ENCODE assay signal across 14 cellular contexts in genomic region chr14:102782974-102783373, GRCh38. TPM values are rescaled to one million over a fixed set of nuclear protein-coding genes. Genes with fewer than 3 reads are reported as not detected.
DNase-seq lines count a peak whose midpoint lies in the region; TF ChIP-seq lines count a peak whose summit lies in the region.
"Had no signal": no experiment of that assay in that cellular context is flagged by ENCODE, and none has a peak within 500 bp of the region (broad histone marks: within the 10 kb centered on the region; RNA-seq: fewer than 3 reads in every experiment).

No MANE protein-coding gene starts in this region.

- H3K9me3 Mint-ChIP-seq in glutamatergic neuron (ENCODE audit: unreplicated experiment) = peaks cover 4% of the 10 kb centered on the region

- no peaks in the 10 kb centered on the region for H3K36me3 Mint-ChIP-seq in glutamatergic neuron (ENCODE audit: unreplicated experiment)

- peaks cover 0 to 36% (median 16%) of the 10 kb centered on the region in 4 donors for H3K4me1 ChIP-seq in stomach

- H3K9me3 ChIP-seq in stomach = no peaks in the 10 kb centered on the region

- intact Hi-C loops in stomach (cut with DNase I; ENCODE audit: low total_unique reads) = no loop called here

- peak; percentile 24 for DNase-seq in DMS 273 (lab: John Stamatoyannopoulos, UW; ENCODE audit: unreplicated experiment)
- DNase-seq in DMS 273 treated with DMSO at 0.1 percent for 48 hours (lab: John Stamatoyannopoulos, UW) = no peak
- DNase-seq in GM12864 (ENCODE audit: low read depth) = no peak
- DNase-seq in NCI-H69 (lab: John Stamatoyannopoulos, UW) = peak; percentile 34
- DNase-seq in glutamatergic neuron = peak; percentile 38
- no peak for DNase-seq in stomach
- no peak for DNase-seq in GM20000 (ENCODE audit: low spot score)
- no peak for DNase-seq in stimulated activated CD4-positive, alpha-beta T cell treated with anti-CD3 and anti-CD28 coated beads, Interleukin-15, amount 100 ng/mL, for 24 hours
- DNase-seq: GF-D8, HCEC 1CT, NCI-H187, NCI-H446, PC-9 had no signal

- H3K27me3 Mint-ChIP-seq in glutamatergic neuron (ENCODE audit: unreplicated experiment) = peaks cover 14% of the 10 kb centered on the region

- TF ChIP-seq CTCF in GM12864 (IDR thresholded peaks at IDR 0.05; ENCODE audit: low read depth, low read length, missing control alignments) (no peak), glutamatergic neuron (IDR thresholded peaks at IDR 0.05; ENCODE audit: partially characterized antibody, unreplicated experiment) (no peak), stomach (IDR thresholded peaks at IDR 0.05) (no peak), GM20000 (IDR thresholded peaks at IDR 0.05; ENCODE audit: extremely low read depth, missing control alignments) (no peak)

- WGBS in stomach, 5 donors = 88 to 93% (median 91%) methylated on average over 7 of the region's 7 CpGs

- H3K27me3 ChIP-seq in stomach = no peaks in the 10 kb centered on the region

- H3K27ac Mint-ChIP-seq in glutamatergic neuron (ENCODE audit: unreplicated experiment) = peak overlapping the region; percentile 33

- H3K27ac ChIP-seq in stomach = no peak overlapping the region
- H3K27ac ChIP-seq: 22Rv1, PC-9 had no signal

- peaks cover 46% of the 10 kb centered on the region for H3K4me1 Mint-ChIP-seq in glutamatergic neuron (ENCODE audit: low read depth, unreplicated experiment)

- H3K4me3 Mint-ChIP-seq in glutamatergic neuron (ENCODE audit: unreplicated experiment) = no peak overlapping the region

- no peak for TF ChIP-seq POLR2A in stomach (IDR thresholded peaks at IDR 0.05)

- no peak for TF ChIP-seq EP300 in stomach (IDR thresholded peaks at IDR 0.05)

- no peaks in the 10 kb centered on the region for H3K36me3 ChIP-seq in stomach

- H3K4me3 ChIP-seq in GM12864 (ENCODE audit: low read depth, low read length) (peak overlapping the region; percentile 37), stomach (no peak overlapping the region)
- H3K4me3 ChIP-seq: PC-9 had no signal

RNA-seq across cellular contexts. Expression of gene TRAF3, which starts 5.7 kb away (rescaled TPM):
- 16.7 TPM for total RNA-seq in glutamatergic neuron (ENCODE audit: unreplicated experiment)
- total RNA-seq in stomach = 10 to 100 TPM in 1 of 5 donors, 1 to 10 TPM in 4; 4.0 to 30.1 (median 7.5) TPM
- polyA plus RNA-seq in stomach = 1 to 10 TPM; 3.5 to 7.0 (median 3.9) TPM

Comparison
In these comparisons a context has a peak if more than half of its experiments do, and no peak if none do; other contexts are left out.
1. DNase-seq: peak in DMS 273 (single experiment), NCI-H69 (single experiment) and glutamatergic neuron (single experiment); none in DMS 273 treated with DMSO at 0.1 percent for 48 hours (single experiment), GM12864 (single experiment), stomach (single experiment), GM20000 (single experiment) and stimulated activated CD4-positive, alpha-beta T cell treated with anti-CD3 and anti-CD28 coated beads, Interleukin-15, amount 100 ng/mL, for 24 hours (single experiment).